12 cellular contexts compared by ENCODE assay signal in the genomic region with DNA sequence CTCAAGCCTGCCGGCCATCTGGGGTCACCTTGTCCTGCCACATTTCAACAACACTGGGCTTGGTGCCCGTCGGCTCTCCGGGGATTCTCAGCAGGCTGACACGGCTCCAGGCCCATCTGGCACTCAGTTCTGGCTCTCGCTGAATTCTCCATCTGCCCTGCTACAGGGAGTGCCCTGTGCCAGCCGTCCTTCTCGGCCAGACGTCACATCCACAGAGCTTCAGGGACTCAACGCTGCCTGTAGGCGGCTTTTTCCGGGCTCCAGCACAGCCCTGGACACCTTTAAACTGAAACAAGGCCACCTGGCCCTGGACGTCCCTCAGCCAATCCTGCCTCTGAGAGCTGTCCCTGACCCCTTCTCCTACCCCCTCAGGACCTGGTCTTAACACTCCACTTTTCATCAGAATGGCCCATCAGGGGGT. TPM values are rescaled to one million over a fixed set of nuclear protein-coding genes. Genes with fewer than 3 reads are reported as not detected.
DNase-seq lines count a peak whose midpoint lies in the region; ATAC-seq and TF ChIP-seq lines count a peak whose summit lies in the region.
"Had no signal": no experiment of that assay in that cellular context is flagged by ENCODE, and none has a peak within 500 bp of the region (broad histone marks: within the 10 kb centered on the region; RNA-seq: fewer than 3 reads in every experiment).

No MANE protein-coding gene starts in this region.

- TF ChIP-seq CTCF in LNCaP clone FGC (IDR thresholded peaks at IDR 0.05; ENCODE audit: control insufficient read depth, extremely low read depth, insufficient read depth): no peak
- no peak for TF ChIP-seq CTCF in stomach (IDR thresholded peaks at IDR 0.05)

- H3K4me1 ChIP-seq in stomach (peaks cover 0 to 12% (median 4%) of the 10 kb centered on the region in 4 donors), HAP-1 (no peaks in the 10 kb centered on the region)

- no peak for TF ChIP-seq EP300 in stomach (IDR thresholded peaks at IDR 0.05)

- peaks cover 0 to 17% (median 0%) of the 10 kb centered on the region in 3 donors for H3K27me3 ChIP-seq in stomach
- no peaks in the 10 kb centered on the region for H3K27me3 ChIP-seq in HAP-1 (ENCODE audit: low read depth)
- H3K27me3 ChIP-seq: vagina had no signal

- 16 to 31% (median 27%) methylated on average over 12 to 13 of the region's 13 CpGs for WGBS in stomach, 5 donors

- DNase-seq in LNCaP clone FGC (ENCODE audit: low read depth) (peak; percentile 19), SW480 (ENCODE audit: low spot score) (peak; percentile 36), left cardiac atrium (peak; percentile 86), stomach (peak; percentile 67), HAP-1 (ENCODE audit: low spot score in 2 of 2) (no peak)
- DNase-seq: activated T-cell treated with anti-CD3 and anti-CD28 coated beads for 4 hours, SHP77 treated with DMSO at 0.1 percent for 48 hours had no signal

- intact Hi-C loops in left cardiac atrium (cut with DNase I): no loop called here
- intact Hi-C loops in stomach (cut with DNase I; ENCODE audit: low total_unique reads): no loop called here

- H3K4me3 ChIP-seq in LNCaP clone FGC (ENCODE audit: low read depth, low read length) (no peak overlapping the region), stomach (no peak overlapping the region), HAP-1 (no peak overlapping the region)
- H3K4me3 ChIP-seq: lung, vagina had no signal

- peak overlapping the region in 1 of 5 donors; percentile 46 for H3K27ac ChIP-seq in stomach
- H3K27ac ChIP-seq: vagina had no signal

- no peaks in the 10 kb centered on the region for H3K36me3 ChIP-seq in stomach
- H3K36me3 ChIP-seq in HAP-1 (replicated peaks): no peaks in the 10 kb centered on the region
- H3K36me3 ChIP-seq: vagina had no signal

- H3K9me3 ChIP-seq in stomach: no peaks in the 10 kb centered on the region
- H3K9me3 ChIP-seq in HAP-1: no peaks in the 10 kb centered on the region
- H3K9me3 ChIP-seq: vagina had no signal

- ATAC-seq in left cardiac atrium (peak; percentile 94 to 96), GM18498 (IDR thresholded peaks at IDR 0.05; ENCODE audit: unreplicated experiment) (no peak), GM19023 (IDR thresholded peaks at IDR 0.05; ENCODE audit: unreplicated experiment) (no peak), HG02938 (IDR thresholded peaks at IDR 0.05; ENCODE audit: unreplicated experiment) (no peak)

- no peak for TF ChIP-seq POLR2A in stomach (IDR thresholded peaks at IDR 0.05)

- in situ Hi-C loops in HAP-1 (cut with MboI; ENCODE audit: low sequenced_read_pairs): no loop called here

RNA-seq across cellular contexts. Expression of a gene that starts 43.0 kb away (rescaled TPM):
- total RNA-seq in left cardiac atrium: under 1 TPM in 1 of 2 donors, not detected in 1; 0.27 TPM
- 1 to 10 TPM in 2 of 5 donors, under 1 TPM in 1, not detected in 2; 0.29 to 4.1 (median 1.8) TPM for total RNA-seq in stomach
- polyA plus RNA-seq in stomach: under 1 TPM in 2 of 3 donors, not detected in 1; 0.37 to 0.63 TPM

RNA-seq across cellular contexts. Expression of a gene that starts 51.5 kb away (rescaled TPM):
- 10 to 100 TPM; 22.9 to 23.1 TPM for total RNA-seq in left cardiac atrium
- total RNA-seq in stomach: 10 to 100 TPM in 4 of 5 donors, 1 to 10 TPM in 1; 9.9 to 38.0 (median 23.5) TPM
- polyA plus RNA-seq in stomach: 1 to 10 TPM; 4.3 to 6.0 (median 4.7) TPM

Comparison
In these comparisons a context has a peak if more than half of its experiments do, and no peak if none do; other contexts are left out.
1. DNase-seq: peak in LNCaP clone FGC (single experiment), SW480 (single experiment), left cardiac atrium (single experiment) and stomach (single experiment); none in HAP-1 (0 of 2).
2. ATAC-seq: peak in left cardiac atrium (2 of 2); none in GM18498 (single experiment), GM19023 (single experiment) and HG02938 (single experiment).